Comparison of ENCODE assay signal across 1 cellular context in the genomic region with DNA sequence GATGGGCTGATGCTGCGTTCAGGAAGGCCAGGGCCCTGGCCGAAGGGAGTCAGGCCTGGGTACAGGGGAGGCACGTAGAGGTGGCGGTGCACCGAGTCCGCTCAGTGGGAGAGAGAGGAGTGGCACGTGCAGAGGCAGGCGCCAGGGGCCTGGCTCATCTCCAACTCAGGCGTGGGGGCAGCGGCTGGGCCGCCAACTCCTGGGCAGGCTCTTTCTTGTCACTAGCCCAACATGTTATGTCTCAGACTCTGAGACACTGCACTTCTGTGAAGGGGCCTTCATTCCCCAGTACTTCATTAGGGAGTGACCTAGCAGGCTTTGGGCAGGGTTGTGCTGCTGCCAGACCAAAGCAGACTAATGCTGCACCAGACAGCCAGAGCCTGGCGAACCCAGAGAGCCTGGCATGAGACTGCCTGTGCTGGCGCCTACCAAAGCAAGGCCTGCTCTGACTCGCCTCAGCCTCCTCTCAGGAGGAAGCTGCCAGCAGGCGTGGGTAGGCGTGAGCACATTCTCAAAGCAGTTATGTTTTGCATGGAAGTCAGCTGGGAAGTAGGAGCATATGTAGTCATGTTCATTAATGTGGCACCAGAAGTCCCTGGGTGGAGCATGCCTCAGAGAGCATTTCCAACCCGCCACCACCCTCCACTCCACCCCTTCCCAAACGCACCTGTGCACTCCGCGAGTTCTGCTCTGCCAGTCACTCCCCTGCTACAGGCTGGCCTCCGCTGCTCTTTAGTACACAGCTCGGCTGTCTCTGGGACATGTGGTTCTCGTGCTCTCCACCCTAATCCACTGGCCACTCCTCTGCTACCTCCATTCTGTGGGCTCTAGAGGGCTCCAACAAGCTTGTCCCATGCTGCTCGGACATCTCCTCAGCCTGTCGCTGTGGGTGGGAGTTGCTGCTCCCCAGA.
TF ChIP-seq lines count a peak whose summit lies in the region.

No MANE protein-coding gene starts in this region.

TF ChIP-seq in HEK293, 187 proteins besides CTCF, POLR2A, EP300 and RAD21 (continued from another document):
- peak; percentile 66 for TF ChIP-seq ZNF341 (tag by site-specific recombination; IDR thresholded peaks at IDR 0.05; ENCODE audit: low read depth)
- TF ChIP-seq EGR2 (tag by site-specific recombination; IDR thresholded peaks at IDR 0.05; ENCODE audit: low read depth) = peak; percentile 54; the same call in 1 of the 2 replicates
- no peak for TF ChIP-seq ZNF221 (tag by site-specific recombination; IDR thresholded peaks at IDR 0.05; ENCODE audit: borderline replicate concordance)
- TF ChIP-seq SCRT1 (tag by site-specific recombination; IDR thresholded peaks at IDR 0.05; ENCODE audit: borderline replicate concordance) = peak; percentile 75; the same call in 1 of the 2 replicates
- TF ChIP-seq ZNF48 (tag by site-specific recombination; IDR thresholded peaks at IDR 0.05) = no peak
- no peak for TF ChIP-seq ZNF324 (tag by site-specific recombination; IDR thresholded peaks at IDR 0.05)
- TF ChIP-seq ZFP3 (tag by site-specific recombination; IDR thresholded peaks at IDR 0.05; ENCODE audit: low read depth) = no peak
- TF ChIP-seq WT1 (tag by site-specific recombination; IDR thresholded peaks at IDR 0.05) = peak; percentile 61
- TF ChIP-seq GLIS1 (tag by site-specific recombination; IDR thresholded peaks at IDR 0.05) = peak; percentile 94
- TF ChIP-seq ZNF521 (tag by site-specific recombination; IDR thresholded peaks at IDR 0.05) = no peak
- no peak for TF ChIP-seq ZNF274 (IDR thresholded peaks at IDR 0.05; ENCODE audit: low read length)
- no peak for TF ChIP-seq ZNF274 (tag by site-specific recombination; IDR thresholded peaks at IDR 0.05; ENCODE audit: borderline replicate concordance)
